16 cellular contexts compared by ENCODE assay signal in the genomic region with DNA sequence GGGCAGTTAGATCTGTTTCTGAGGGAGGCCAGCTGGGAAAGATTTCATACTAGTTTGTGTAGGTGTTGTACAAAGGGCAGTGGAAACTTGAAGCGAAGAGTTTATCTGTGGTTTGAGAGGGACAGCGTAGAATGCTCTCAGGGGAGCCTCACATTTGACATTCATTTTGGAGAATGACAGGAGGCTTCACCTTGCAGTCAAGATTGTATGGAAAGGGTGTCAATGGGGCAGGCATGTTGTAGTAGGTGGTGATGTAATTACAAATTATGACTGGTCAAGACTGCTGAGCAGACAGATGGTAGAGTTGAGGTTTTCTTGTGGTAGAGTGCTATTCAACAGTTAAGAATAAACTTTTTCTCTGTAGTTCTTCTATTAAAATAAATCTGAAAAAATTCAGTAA. TPM values are rescaled to one million over a fixed set of nuclear protein-coding genes. Genes with fewer than 3 reads are reported as not detected.
DNase-seq lines count a peak whose midpoint lies in the region; ATAC-seq and TF ChIP-seq lines count a peak whose summit lies in the region.
"Had no signal": no experiment of that assay in that cellular context is flagged by ENCODE, and none has a peak within 500 bp of the region (broad histone marks: within the 10 kb centered on the region; RNA-seq: fewer than 3 reads in every experiment).

No MANE protein-coding gene starts in this region.

- peak in 1 of 2 donors; percentile 73 for ATAC-seq in activated T-cell treated with anti-CD3 and anti-CD28 coated beads, Interleukin-2, amount 50 U/mL, for 72 hours (replicated peaks in 1 of 2)
- no peak for ATAC-seq in T-helper 17 cell
- peak; percentile 81 for ATAC-seq in stimulated activated naive CD8-positive, alpha-beta T cell treated with anti-CD3 and anti-CD28 coated beads, Interleukin-15, Interleukin-2, amounts not matched to agents 100 U/mL and 50 U/mL, for 24 hours
- ATAC-seq: Panc1 had no signal

- TF ChIP-seq CTCF in uterus (IDR thresholded peaks at IDR 0.05) = no peak

- H3K27me3 Mint-ChIP-seq in activated T-cell treated with anti-CD3 and anti-CD28 coated beads, Interleukin-2, amount 50 U/mL, for 72 hours (ENCODE audit: low read depth) = no peaks in the 10 kb centered on the region
- no peaks in the 10 kb centered on the region for H3K27me3 Mint-ChIP-seq in T-helper 17 cell
- H3K27me3 Mint-ChIP-seq in activated naive CD8-positive, alpha-beta T cell = no peaks in the 10 kb centered on the region
- H3K27me3 Mint-ChIP-seq: CD8-positive, alpha-beta memory T cell; IgD-negative memory B cell had no signal

- no peak overlapping the region for H3K27ac ChIP-seq in uterus
- H3K27ac ChIP-seq: GM23248 had no signal

- peaks cover 0 to 30% of the 10 kb centered on the region in 2 donors for H3K36me3 Mint-ChIP-seq in activated T-cell treated with anti-CD3 and anti-CD28 coated beads, Interleukin-2, amount 50 U/mL, for 72 hours (ENCODE audit: insufficient read depth in 2 of 2)
- H3K36me3 Mint-ChIP-seq in T-helper 17 cell (ENCODE audit: low read depth) = peaks cover 17% of the 10 kb centered on the region
- H3K36me3 Mint-ChIP-seq in activated naive CD8-positive, alpha-beta T cell = peaks cover 11% of the 10 kb centered on the region
- H3K36me3 Mint-ChIP-seq: IgD-negative memory B cell had no signal

- in situ Hi-C loops in HAP-1 (cut with MboI; ENCODE audit: low sequenced_read_pairs) = no loop called here

- H3K9me3 Mint-ChIP-seq in activated T-cell treated with anti-CD3 and anti-CD28 coated beads, Interleukin-2, amount 50 U/mL, for 72 hours = no peaks in the 10 kb centered on the region
- no peaks in the 10 kb centered on the region for H3K9me3 Mint-ChIP-seq in activated naive CD8-positive, alpha-beta T cell (ENCODE audit: low read depth)
- H3K9me3 Mint-ChIP-seq: CD8-positive, alpha-beta memory T cell; IgD-negative memory B cell had no signal

- TF ChIP-seq POLR2A in uterus (IDR thresholded peaks at IDR 0.05) = no peak

- peak overlapping the region; percentile 83 for H3K27ac Mint-ChIP-seq in activated T-cell treated with anti-CD3 and anti-CD28 coated beads, Interleukin-2, amount 50 U/mL, for 72 hours
- H3K27ac Mint-ChIP-seq in T-helper 17 cell = peak overlapping the region; percentile 49
- H3K27ac Mint-ChIP-seq in activated naive CD8-positive, alpha-beta T cell = peak overlapping the region; percentile 76
- H3K27ac Mint-ChIP-seq: IgD-negative memory B cell had no signal

- DNase-seq in activated T-cell treated with anti-CD3 and anti-CD28 coated beads, Interleukin-2, amount 50 U/mL, for 72 hours = no peak
- no peak for DNase-seq in activated T-cell treated with anti-CD3 and anti-CD28 coated beads, Interleukin-2, amount 50 U/mL, for 1 hour
- DNase-seq in T-helper 17 cell (no peak), HAP-1 (ENCODE audit: low spot score in 2 of 2) (no peak), uterus (no peak)
- no peak for DNase-seq in stimulated activated naive CD8-positive, alpha-beta T cell treated with anti-CD3 and anti-CD28 coated beads, Interleukin-15, Interleukin-2, amounts not matched to agents 100 U/mL and 50 U/mL, for 24 hours
- DNase-seq: BE2C; CD8-positive, alpha-beta memory T cell; GF-D8; GM23248; NCI-H1417; NCI-H2029 treated with DMSO at 0.1 percent for 48 hours; NCI-H510A had no signal

- H3K4me1 ChIP-seq in HAP-1 (no peaks in the 10 kb centered on the region), uterus (no peaks in the 10 kb centered on the region)
- H3K4me1 ChIP-seq: BE2C had no signal

- no peaks in the 10 kb centered on the region for H3K4me1 Mint-ChIP-seq in activated T-cell treated with anti-CD3 and anti-CD28 coated beads, Interleukin-2, amount 50 U/mL, for 72 hours (ENCODE audit: low read depth)
- H3K4me1 Mint-ChIP-seq in T-helper 17 cell = peaks cover 41% of the 10 kb centered on the region
- peaks cover 85% of the 10 kb centered on the region for H3K4me1 Mint-ChIP-seq in activated naive CD8-positive, alpha-beta T cell (ENCODE audit: low read depth)
- H3K4me1 Mint-ChIP-seq: IgD-negative memory B cell had no signal

- H3K4me3 ChIP-seq in HAP-1 (no peak overlapping the region), uterus (no peak overlapping the region)
- H3K4me3 ChIP-seq: GM23248 had no signal

- H3K9me3 ChIP-seq in T-helper 17 cell (ENCODE audit: control insufficient read depth, low read length, poor library complexity, severe bottlenecking) = no peaks in the 10 kb centered on the region
- H3K9me3 ChIP-seq in HAP-1 = no peaks in the 10 kb centered on the region
- H3K9me3 ChIP-seq in uterus = no peaks in the 10 kb centered on the region
- H3K9me3 ChIP-seq: BE2C had no signal

- intact Hi-C loops in uterus (cut with DNase I; ENCODE audit: low total_unique reads) = no loop called here

- H3K4me3 Mint-ChIP-seq in activated T-cell treated with anti-CD3 and anti-CD28 coated beads, Interleukin-2, amount 50 U/mL, for 72 hours = peak overlapping the region in 1 of 2 donors; percentile 69
- peak overlapping the region; percentile 55 for H3K4me3 Mint-ChIP-seq in T-helper 17 cell
- peak overlapping the region; percentile 96 for H3K4me3 Mint-ChIP-seq in activated naive CD8-positive, alpha-beta T cell
- H3K4me3 Mint-ChIP-seq: IgD-negative memory B cell had no signal

- no peaks in the 10 kb centered on the region for H3K36me3 ChIP-seq in HAP-1 (replicated peaks)
- H3K36me3 ChIP-seq in uterus = no peaks in the 10 kb centered on the region
- H3K36me3 ChIP-seq: BE2C had no signal

- H3K27me3 ChIP-seq in HAP-1 (ENCODE audit: low read depth) (no peaks in the 10 kb centered on the region), uterus (no peaks in the 10 kb centered on the region)
- H3K27me3 ChIP-seq: BE2C had no signal

RNA-seq across cellular contexts. Expression of a gene that starts 7.0 kb away (rescaled TPM):
- total RNA-seq in activated T-cell treated with anti-CD3 and anti-CD28 coated beads, Interleukin-2, amount 50 U/mL, for 72 hours = 100 to 1,000 TPM in 1 of 2 donors, not detected in 1; 323 TPM
- total RNA-seq in T-helper 17 cell (100 to 1,000 TPM; 364 to 399 TPM), uterus (not detected)
